Comparison of ENCODE assay signal across 20 cellular contexts in the genomic region with DNA sequence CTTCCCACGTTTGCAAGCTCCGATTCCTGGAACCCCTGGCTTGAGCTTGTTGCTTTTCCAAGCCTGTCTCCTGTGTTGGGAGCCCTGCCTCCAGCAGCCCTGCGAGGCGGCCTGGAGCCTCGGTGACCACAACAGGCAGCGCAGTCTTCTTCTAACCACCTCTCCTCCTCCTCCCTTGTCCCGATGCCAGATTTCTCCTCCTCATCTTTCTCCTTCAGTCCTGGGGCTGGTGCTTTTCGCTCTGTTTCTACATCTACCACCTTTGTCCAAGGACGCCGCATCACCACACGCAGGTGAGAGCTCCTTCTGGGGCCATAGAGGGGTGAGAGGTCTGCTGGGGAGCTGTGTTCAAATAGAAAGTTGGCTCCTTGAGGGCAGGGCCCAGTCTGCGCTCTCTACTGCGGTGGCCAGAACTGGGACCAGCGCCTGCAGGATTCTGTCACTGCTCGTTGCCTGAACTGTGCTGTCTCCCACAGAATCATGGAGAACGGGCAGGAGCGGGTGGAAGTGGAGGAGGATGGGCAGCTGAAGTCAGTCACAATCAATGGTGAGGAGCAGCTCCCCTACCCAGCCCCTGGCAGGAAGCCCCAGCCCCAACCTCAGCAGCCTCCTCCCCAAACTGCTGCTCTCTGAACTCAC. TPM values are rescaled to one million over a fixed set of nuclear protein-coding genes. Genes with fewer than 3 reads are reported as not detected.
DNase-seq lines count a peak whose midpoint lies in the region; ATAC-seq, FAIRE-seq and TF ChIP-seq lines count a peak whose summit lies in the region.
"Had no signal": no experiment of that assay in that cellular context is flagged by ENCODE, and none has a peak within 500 bp of the region (broad histone marks: within the 10 kb centered on the region; RNA-seq: fewer than 3 reads in every experiment).

No MANE protein-coding gene starts in this region.

- H3K9me3 Mint-ChIP-seq in activated T-helper 2 cell treated with anti-CD3 and anti-CD28 coated beads, Interferon-gamma antibody, Interleukin-2, Interleukin-4, amounts not matched to agents 10 μg/mL and 5 μg/mL and 100 μg/mL, durations not matched to agents 14 hours and 24 hours and 36 hours: no peaks in the 10 kb centered on the region

- no peak overlapping the region for H3K4me3 Mint-ChIP-seq in activated T-helper 2 cell treated with anti-CD3 and anti-CD28 coated beads, Interferon-gamma antibody, Interleukin-2, Interleukin-4, amounts not matched to agents 10 μg/mL and 5 μg/mL and 100 μg/mL, durations not matched to agents 14 hours and 24 hours and 36 hours (ENCODE audit: low read depth)

- TF ChIP-seq EP300 in HepG2 (IDR thresholded peaks at IDR 0.05; ENCODE audit: low read depth in 2 of 2, low read length in 2 of 2) (no peak), HepG2 (CRISPR knock-in tag; IDR thresholded peaks at IDR 0.05; ENCODE audit: borderline replicate concordance) (no peak)

- H3K36me3 Mint-ChIP-seq in activated T-helper 2 cell treated with anti-CD3 and anti-CD28 coated beads, Interferon-gamma antibody, Interleukin-2, Interleukin-4, amounts not matched to agents 10 μg/mL and 5 μg/mL and 100 μg/mL, durations not matched to agents 14 hours and 24 hours and 36 hours (ENCODE audit: low read depth): peaks cover 41% of the 10 kb centered on the region

- intact Hi-C loops in HepG2 (cut with micrococcal nuclease; ENCODE audit: unreplicated experiment) (no loop called here), right lobe of liver (cut with DNase I) (no loop called here)
- intact Hi-C loops in activated T-helper 2 cell treated with anti-CD3 and anti-CD28 coated beads, Interferon-gamma antibody, Interleukin-2, Interleukin-4, amounts not matched to agents 10 μg/mL and 5 μg/mL and 100 μg/mL, durations not matched to agents 14 hours and 24 hours and 36 hours (cut with micrococcal nuclease): no loop called here

- no peaks in the 10 kb centered on the region for H3K27me3 ChIP-seq in HepG2 (ENCODE audit: control insufficient read depth in 1 of 2, insufficient read depth in 2 of 2, low read length in 2 of 2)
- no peaks in the 10 kb centered on the region for H3K27me3 ChIP-seq in right lobe of liver
- no peaks in the 10 kb centered on the region for H3K27me3 ChIP-seq in muscle layer of duodenum (ENCODE audit: low read depth, low read length)
- H3K27me3 ChIP-seq: gastrocnemius medialis had no signal

- TF ChIP-seq POLR2A in HepG2 (IDR thresholded peaks at IDR 0.05; ENCODE audit: insufficient read depth in 1 of 2, low read depth in 2 of 2, low read length in 2 of 2): no peak
- no peak for TF ChIP-seq POLR2A in right lobe of liver (IDR thresholded peaks at IDR 0.05)

- ATAC-seq in HepG2 (no peak), right lobe of liver (no peak)
- ATAC-seq: gastrocnemius medialis, left ventricle myocardium superior had no signal

- 95% methylated on average over 17 of the region's 17 CpGs for WGBS in HepG2 (ENCODE audit: low lambda C conversion rate)
- WGBS in right lobe of liver (ENCODE audit: insufficient coverage, low coverage, low lambda C conversion rate, missing lambda C conversion rate): 93% methylated on average over 8 of the region's 17 CpGs

- H3K79me2 ChIP-seq in HepG2 (ENCODE audit: insufficient read depth, low read length): no peaks in the 10 kb centered on the region

- peaks cover 28% of the 10 kb centered on the region for H3K4me1 Mint-ChIP-seq in activated T-helper 2 cell treated with anti-CD3 and anti-CD28 coated beads, Interferon-gamma antibody, Interleukin-2, Interleukin-4, amounts not matched to agents 10 μg/mL and 5 μg/mL and 100 μg/mL, durations not matched to agents 14 hours and 24 hours and 36 hours (ENCODE audit: low read depth)

- POLR2A ChIA-PET in HepG2 (lab: Yijun Ruan, JAX): interaction anchor here (2.4 kb wide), 1 partner anchor 12 kb away, joined by 6 read pairs; no protein-coding TSS in a partner anchor

- DNase-seq in HepG2 (ENCODE audit: low spot score) (no peak), right lobe of liver (no peak), RCC 7860 (ENCODE audit: low spot score) (no peak), DMS153 treated with DMSO at 0.1 percent for 48 hours (lab: John Stamatoyannopoulos, UW; ENCODE audit: unreplicated experiment) (no peak)
- DNase-seq in activated T-helper 2 cell treated with anti-CD3 and anti-CD28 coated beads, Interferon-gamma antibody, Interleukin-2, Interleukin-4, amounts not matched to agents 10 μg/mL and 5 μg/mL and 100 μg/mL, durations not matched to agents 14 hours and 24 hours and 36 hours (ENCODE audit: low spot score): no peak
- DNase-seq in stimulated activated CD4-positive, alpha-beta T cell treated with anti-CD3 and anti-CD28 coated beads, Interleukin-4, amount 100 ng/mL, for 24 hours: no peak
- DNase-seq: activated T-cell treated with anti-CD3 and anti-CD28 coated beads, Interleukin-2, amount 50 U/mL, for 1 hour; AML-193; aorta; DND-41; gastrocnemius medialis; left ventricle myocardium superior; NCI-H2029 treated with DMSO at 0.1 percent for 48 hours; NCI-H524; SIG-M5 had no signal

- CTCF ChIA-PET in HepG2 (lab: Yijun Ruan, JAX; ENCODE audit: low intra/inter-chr PET ratio, low total read pairs): no interaction called here

- no TSS peak for BruUV-seq in HepG2 (replicated peaks; lab: Mats Ljungman, UMichigan)

- peak overlapping the region; percentile 52 for H3K27ac Mint-ChIP-seq in activated T-helper 2 cell treated with anti-CD3 and anti-CD28 coated beads, Interferon-gamma antibody, Interleukin-2, Interleukin-4, amounts not matched to agents 10 μg/mL and 5 μg/mL and 100 μg/mL, durations not matched to agents 14 hours and 24 hours and 36 hours

- no peaks in the 10 kb centered on the region for H3K27me3 Mint-ChIP-seq in activated T-helper 2 cell treated with anti-CD3 and anti-CD28 coated beads, Interferon-gamma antibody, Interleukin-2, Interleukin-4, amounts not matched to agents 10 μg/mL and 5 μg/mL and 100 μg/mL, durations not matched to agents 14 hours and 24 hours and 36 hours (ENCODE audit: low read depth)

- H3K9me3 ChIP-seq in HepG2 (ENCODE audit: low read length) (no peaks in the 10 kb centered on the region), right lobe of liver (no peaks in the 10 kb centered on the region), muscle layer of duodenum (ENCODE audit: control insufficient read depth in 1 of 2, low read length in 2 of 2) (no peaks in the 10 kb centered on the region)
- H3K9me3 ChIP-seq: gastrocnemius medialis, prostate gland had no signal

- H3K4me2 ChIP-seq in HepG2 (ENCODE audit: low read depth, low read length): no peak overlapping the region

- H4K20me1 ChIP-seq in HepG2 (ENCODE audit: insufficient read depth, low read length): no peaks in the 10 kb centered on the region

- peaks cover 4 to 10% of the 10 kb centered on the region in 2 experiments; a peak in 4 of 5 replicates for H3K36me3 ChIP-seq in HepG2 (replicated peaks in 1 of 2; ENCODE audit: control insufficient read depth in 1 of 2, insufficient read depth in 2 of 2, low read length in 2 of 2)
- H3K36me3 ChIP-seq in right lobe of liver: peaks cover 0 to 48% (median 10%) of the 10 kb centered on the region in 4 donors
- peaks cover 44 to 49% of the 10 kb centered on the region in 2 donors for H3K36me3 ChIP-seq in muscle layer of duodenum (ENCODE audit: control insufficient read depth in 1 of 2, insufficient read depth in 2 of 2, low read length in 2 of 2)

- TF ChIP-seq RAD21 in HepG2 (CRISPR knock-in tag; IDR thresholded peaks at IDR 0.05): no peak

- H3K4me3 ChIP-seq in HepG2 (replicated peaks in 1 of 3; ENCODE audit: insufficient read depth in 1 of 3, low read depth in 2 of 3, low read length in 3 of 3) (no peak overlapping the region), right lobe of liver (no peak overlapping the region), muscle layer of duodenum (ENCODE audit: low read depth in 1 of 2, low read length in 2 of 2) (no peak overlapping the region)
- H3K4me3 ChIP-seq: coronary artery, gastrocnemius medialis, prostate gland had no signal

- H3K27ac ChIP-seq in HepG2 (ENCODE audit: extremely low read length, insufficient read depth, low read length) (no peak overlapping the region), right lobe of liver (no peak overlapping the region), muscle layer of duodenum (ENCODE audit: low read length) (peak overlapping the region; percentile 1)
- H3K27ac ChIP-seq: epithelial cell of prostate, prostate gland had no signal

- no peak for FAIRE-seq in HepG2 (lab: Jason Lieb, UNC)
- no peak for FAIRE-seq in RCC 7860 (lab: Jason Lieb, UNC)

- peaks cover 25% of the 10 kb centered on the region for H3K4me1 ChIP-seq in HepG2 (ENCODE audit: insufficient read depth, low read length)
- peaks cover 0 to 11% (median 0%) of the 10 kb centered on the region in 4 donors for H3K4me1 ChIP-seq in right lobe of liver
- peaks cover 17 to 40% of the 10 kb centered on the region in 2 donors for H3K4me1 ChIP-seq in muscle layer of duodenum (ENCODE audit: control insufficient read depth in 1 of 2, insufficient read depth in 2 of 2, low read length in 2 of 2)

- in situ Hi-C loops in HepG2 (cut with HindIII; ENCODE audit: extremely low pct_ligation_motif_present, low pct_unique_long_range_greater_than_20kb): no loop called here

- TF ChIP-seq CTCF in HepG2 (CRISPR knock-in tag; IDR thresholded peaks at IDR 0.05): no peak
- TF ChIP-seq CTCF in right lobe of liver (IDR thresholded peaks at IDR 0.05): no peak

- H2AFZ ChIP-seq in HepG2 (ENCODE audit: low read length): no peak overlapping the region

- H3K9ac ChIP-seq in HepG2 (ENCODE audit: insufficient read depth, low read depth, low read length): no peak overlapping the region

RNA-seq across cellular contexts. Expression of gene DNAJB2, which starts 3.9 kb away (rescaled TPM):
- total RNA-seq in HepG2 (2016; rRNA removed; fragmentation: Illumina TruSeq; extraction: Trizol) (18.6 and 21.3 TPM in 2 replicates), right lobe of liver (10 to 100 TPM; 32.6 to 52.1 (median 39.9) TPM)
- 11.0 and 12.3 TPM in 2 replicates for total RNA-seq in HepG2 (2016; cell fraction: cytosol; rRNA removed; fragmentation: Illumina TruSeq; extraction: Trizol; ENCODE audit: low read depth)
- 17.1 and 21.1 TPM in 2 replicates for total RNA-seq in HepG2 (2016; cell fraction: insoluble cytoplasmic fraction; rRNA removed; fragmentation: Illumina TruSeq; extraction: Trizol)
- 18.1 and 22.0 TPM in 2 replicates for total RNA-seq in HepG2 (2016; cell fraction: membrane; rRNA removed; fragmentation: Illumina TruSeq; extraction: Trizol)
- total RNA-seq in HepG2 (2016; cell fraction: nucleus; rRNA removed; fragmentation: Illumina TruSeq; extraction: Trizol): 14.6 and 15.9 TPM in 2 replicates
- 31.1 and 55.2 TPM in 2 replicates for polyA plus RNA-seq in HepG2 (2011; rRNA removed)
- 30.3 and 35.7 TPM in 2 replicates for polyA plus RNA-seq in HepG2 (2011; cell fraction: cytosol; rRNA removed)
- 135 and 143 TPM in 2 replicates for polyA plus RNA-seq in HepG2 (2011; cell fraction: nucleus; rRNA removed)
- 29.8 and 56.4 TPM in 2 replicates for polyA plus RNA-seq in HepG2 (2012)
- 12.6 and 15.8 TPM in 2 replicates for polyA plus RNA-seq in HepG2 (2016; cell fraction: cytosol; fragmentation: Illumina TruSeq; extraction: Trizol; ENCODE audit: low read depth)
- polyA plus RNA-seq in HepG2 (2016; cell fraction: insoluble cytoplasmic fraction; fragmentation: Illumina TruSeq; extraction: Trizol; ENCODE audit: low read depth): 26.8 and 30.7 TPM in 2 replicates
- 23.9 and 24.2 TPM in 2 replicates for polyA plus RNA-seq in HepG2 (2016; cell fraction: membrane; fragmentation: Illumina TruSeq; extraction: Trizol; ENCODE audit: low read depth)
- polyA plus RNA-seq in HepG2 (2016; cell fraction: nucleus; fragmentation: Illumina TruSeq; extraction: Trizol; ENCODE audit: insufficient read depth, low read depth): 42.9 and 50.3 TPM in 2 replicates
- 17.7 and 40.8 TPM in 2 replicates for polyA minus RNA-seq in HepG2 (2011; rRNA and poly(A)+ RNA removed; ENCODE audit: low replicate concordance)
- polyA minus RNA-seq in HepG2 (2011; cell fraction: cytosol; rRNA and poly(A)+ RNA removed): 14.7 and 20.1 TPM in 2 replicates
- 23.2 and 30.5 TPM in 2 replicates for polyA minus RNA-seq in HepG2 (2011; cell fraction: nucleus; rRNA and poly(A)+ RNA removed)
- total RNA-seq in activated T-helper 2 cell treated with anti-CD3 and anti-CD28 coated beads, Interferon-gamma antibody, Interleukin-2, Interleukin-4, amounts not matched to agents 10 μg/mL and 5 μg/mL and 100 μg/mL, durations not matched to agents 14 hours and 24 hours and 36 hours: 49.8 and 55.6 TPM in 2 replicates

RNA-seq across cellular contexts. Expression of gene PTPRN, which starts 26.1 kb away (rescaled TPM):
- not detected in 2 replicates for total RNA-seq in HepG2 (2016; rRNA removed; fragmentation: Illumina TruSeq; extraction: Trizol)
- total RNA-seq in HepG2 (2016; cell fraction: cytosol; rRNA removed; fragmentation: Illumina TruSeq; extraction: Trizol; ENCODE audit: low read depth): not detected in 2 replicates
- total RNA-seq in HepG2 (2016; cell fraction: insoluble cytoplasmic fraction; rRNA removed; fragmentation: Illumina TruSeq; extraction: Trizol): not detected in 2 replicates
- not detected in 2 replicates for total RNA-seq in HepG2 (2016; cell fraction: membrane; rRNA removed; fragmentation: Illumina TruSeq; extraction: Trizol)
- not detected in 2 replicates for total RNA-seq in HepG2 (2016; cell fraction: nucleus; rRNA removed; fragmentation: Illumina TruSeq; extraction: Trizol)
- 0.24 and 0.26 TPM in 2 replicates for polyA plus RNA-seq in HepG2 (2011; rRNA removed)
- polyA plus RNA-seq in HepG2 (2011; cell fraction: cytosol; rRNA removed): 0.05 and 0.10 TPM in 2 replicates
- 0.08 and 0.12 TPM in 2 replicates for polyA plus RNA-seq in HepG2 (2011; cell fraction: nucleus; rRNA removed)
- polyA plus RNA-seq in HepG2 (2012): 0.51 and 0.74 TPM in 2 replicates
- polyA plus RNA-seq in HepG2 (2016; cell fraction: cytosol; fragmentation: Illumina TruSeq; extraction: Trizol; ENCODE audit: low read depth): not detected in 2 replicates
- polyA plus RNA-seq in HepG2 (2016; cell fraction: insoluble cytoplasmic fraction; fragmentation: Illumina TruSeq; extraction: Trizol; ENCODE audit: low read depth): not detected in 2 replicates
- not detected in 2 replicates for polyA plus RNA-seq in HepG2 (2016; cell fraction: membrane; fragmentation: Illumina TruSeq; extraction: Trizol; ENCODE audit: low read depth)
- not detected in 2 replicates for polyA plus RNA-seq in HepG2 (2016; cell fraction: nucleus; fragmentation: Illumina TruSeq; extraction: Trizol; ENCODE audit: insufficient read depth, low read depth)
- 0.06 TPM in 1 of 2 replicates, not detected in the other for polyA minus RNA-seq in HepG2 (2011; rRNA and poly(A)+ RNA removed; ENCODE audit: low replicate concordance)
- not detected in 2 replicates for polyA minus RNA-seq in HepG2 (2011; cell fraction: cytosol; rRNA and poly(A)+ RNA removed)
- polyA minus RNA-seq in HepG2 (2011; cell fraction: nucleus; rRNA and poly(A)+ RNA removed): not detected in 2 replicates
- under 1 TPM in 1 of 6 experiments, not detected in 5; 0.31 TPM for total RNA-seq in right lobe of liver
- 1.1 and 1.6 TPM in 2 replicates for total RNA-seq in activated T-helper 2 cell treated with anti-CD3 and anti-CD28 coated beads, Interferon-gamma antibody, Interleukin-2, Interleukin-4, amounts not matched to agents 10 μg/mL and 5 μg/mL and 100 μg/mL, durations not matched to agents 14 hours and 24 hours and 36 hours
- total RNA-seq: gastrocnemius medialis; left ventricle myocardium superior; T-helper 2 cell treated with Interferon-gamma antibody and Interleukin-4, amounts not matched to agents 100 ng/mL and 5 ng/mL, for 36 hours had no signal
- polyA plus RNA-seq: aorta had no signal

RNA-seq across cellular contexts. Expression of gene TUBA4A, which starts 29.3 kb away (rescaled TPM):
- 0.97 and 1.3 TPM in 2 replicates for total RNA-seq in HepG2 (2016; rRNA removed; fragmentation: Illumina TruSeq; extraction: Trizol)
- total RNA-seq in HepG2 (2016; cell fraction: cytosol; rRNA removed; fragmentation: Illumina TruSeq; extraction: Trizol; ENCODE audit: low read depth): 0.10 and 0.18 TPM in 2 replicates
- total RNA-seq in HepG2 (2016; cell fraction: insoluble cytoplasmic fraction; rRNA removed; fragmentation: Illumina TruSeq; extraction: Trizol): 1.2 and 2.1 TPM in 2 replicates
- total RNA-seq in HepG2 (2016; cell fraction: membrane; rRNA removed; fragmentation: Illumina TruSeq; extraction: Trizol): 0.34 and 0.52 TPM in 2 replicates
- total RNA-seq in HepG2 (2016; cell fraction: nucleus; rRNA removed; fragmentation: Illumina TruSeq; extraction: Trizol): 0.78 and 0.81 TPM in 2 replicates
- 12.7 and 19.5 TPM in 2 replicates for polyA plus RNA-seq in HepG2 (2011; rRNA removed)
- 10.0 and 11.2 TPM in 2 replicates for polyA plus RNA-seq in HepG2 (2011; cell fraction: cytosol; rRNA removed)
- polyA plus RNA-seq in HepG2 (2011; cell fraction: nucleus; rRNA removed): 37.1 and 38.2 TPM in 2 replicates
- polyA plus RNA-seq in HepG2 (2012): 15.6 and 17.6 TPM in 2 replicates
- 0.87 and 1.3 TPM in 2 replicates for polyA plus RNA-seq in HepG2 (2016; cell fraction: cytosol; fragmentation: Illumina TruSeq; extraction: Trizol; ENCODE audit: low read depth)
- 2.8 TPM in 2 replicates for polyA plus RNA-seq in HepG2 (2016; cell fraction: insoluble cytoplasmic fraction; fragmentation: Illumina TruSeq; extraction: Trizol; ENCODE audit: low read depth)
- 0.76 and 1.1 TPM in 2 replicates for polyA plus RNA-seq in HepG2 (2016; cell fraction: membrane; fragmentation: Illumina TruSeq; extraction: Trizol; ENCODE audit: low read depth)
- polyA plus RNA-seq in HepG2 (2016; cell fraction: nucleus; fragmentation: Illumina TruSeq; extraction: Trizol; ENCODE audit: insufficient read depth, low read depth): 1.9 and 3.4 TPM in 2 replicates
- polyA minus RNA-seq in HepG2 (2011; rRNA and poly(A)+ RNA removed; ENCODE audit: low replicate concordance): 6.5 and 116 TPM in 2 replicates
- 1.8 and 2.1 TPM in 2 replicates for polyA minus RNA-seq in HepG2 (2011; cell fraction: cytosol; rRNA and poly(A)+ RNA removed)
- polyA minus RNA-seq in HepG2 (2011; cell fraction: nucleus; rRNA and poly(A)+ RNA removed): 2.0 and 3.0 TPM in 2 replicates
- total RNA-seq in right lobe of liver: 100 to 1,000 TPM in 1 of 6 experiments, 10 to 100 TPM in 5; 14.9 to 114 (median 35.6) TPM
- 220 and 231 TPM in 2 replicates for total RNA-seq in activated T-helper 2 cell treated with anti-CD3 and anti-CD28 coated beads, Interferon-gamma antibody, Interleukin-2, Interleukin-4, amounts not matched to agents 10 μg/mL and 5 μg/mL and 100 μg/mL, durations not matched to agents 14 hours and 24 hours and 36 hours

RNA-seq across cellular contexts. Expression of gene TUBA4B, which starts 30.0 kb away (rescaled TPM):
- total RNA-seq in HepG2 (2016; rRNA removed; fragmentation: Illumina TruSeq; extraction: Trizol): 0.18 and 0.29 TPM in 2 replicates
- total RNA-seq in HepG2 (2016; cell fraction: cytosol; rRNA removed; fragmentation: Illumina TruSeq; extraction: Trizol; ENCODE audit: low read depth): 0.30 and 0.35 TPM in 2 replicates
- 0.18 and 0.24 TPM in 2 replicates for total RNA-seq in HepG2 (2016; cell fraction: insoluble cytoplasmic fraction; rRNA removed; fragmentation: Illumina TruSeq; extraction: Trizol)
- 0.34 and 0.41 TPM in 2 replicates for total RNA-seq in HepG2 (2016; cell fraction: membrane; rRNA removed; fragmentation: Illumina TruSeq; extraction: Trizol)
- 0.28 TPM in 1 of 2 replicates, not detected in the other for total RNA-seq in HepG2 (2016; cell fraction: nucleus; rRNA removed; fragmentation: Illumina TruSeq; extraction: Trizol)
- polyA plus RNA-seq in HepG2 (2011; rRNA removed): 0.18 and 0.22 TPM in 2 replicates
- 0.32 and 0.55 TPM in 2 replicates for polyA plus RNA-seq in HepG2 (2011; cell fraction: cytosol; rRNA removed)
- 0.19 and 0.21 TPM in 2 replicates for polyA plus RNA-seq in HepG2 (2011; cell fraction: nucleus; rRNA removed)
- polyA plus RNA-seq in HepG2 (2012): not detected in 2 replicates
- polyA plus RNA-seq in HepG2 (2016; cell fraction: cytosol; fragmentation: Illumina TruSeq; extraction: Trizol; ENCODE audit: low read depth): 0.10 and 0.15 TPM in 2 replicates
- polyA plus RNA-seq in HepG2 (2016; cell fraction: insoluble cytoplasmic fraction; fragmentation: Illumina TruSeq; extraction: Trizol; ENCODE audit: low read depth): 0.27 and 0.32 TPM in 2 replicates
- 0.21 and 0.30 TPM in 2 replicates for polyA plus RNA-seq in HepG2 (2016; cell fraction: membrane; fragmentation: Illumina TruSeq; extraction: Trizol; ENCODE audit: low read depth)
- polyA plus RNA-seq in HepG2 (2016; cell fraction: nucleus; fragmentation: Illumina TruSeq; extraction: Trizol; ENCODE audit: insufficient read depth, low read depth): 0.57 TPM in 1 of 2 replicates, not detected in the other
- polyA minus RNA-seq in HepG2 (2011; rRNA and poly(A)+ RNA removed; ENCODE audit: low replicate concordance): 0.19 TPM in 1 of 2 replicates, not detected in the other
- not detected in 2 replicates for polyA minus RNA-seq in HepG2 (2011; cell fraction: cytosol; rRNA and poly(A)+ RNA removed)
- not detected in 2 replicates for polyA minus RNA-seq in HepG2 (2011; cell fraction: nucleus; rRNA and poly(A)+ RNA removed)
- 1 to 10 TPM in 1 of 6 experiments, under 1 TPM in 3, not detected in 2; 0.27 to 2.0 (median 0.57) TPM for total RNA-seq in right lobe of liver
- not detected in 2 replicates for total RNA-seq in activated T-helper 2 cell treated with anti-CD3 and anti-CD28 coated beads, Interferon-gamma antibody, Interleukin-2, Interleukin-4, amounts not matched to agents 10 μg/mL and 5 μg/mL and 100 μg/mL, durations not matched to agents 14 hours and 24 hours and 36 hours
- total RNA-seq: aorta; gastrocnemius medialis; left ventricle myocardium superior; prostate gland; T-helper 2 cell treated with Interferon-gamma antibody and Interleukin-4, amounts not matched to agents 100 ng/mL and 5 ng/mL, for 36 hours had no signal

RNA-seq across cellular contexts. Expression of gene STK16, which starts 37.8 kb away (rescaled TPM):
- total RNA-seq in HepG2 (2016; rRNA removed; fragmentation: Illumina TruSeq; extraction: Trizol) (27.0 and 28.0 TPM in 2 replicates), right lobe of liver (10 to 100 TPM; 17.7 to 28.1 (median 21.9) TPM)
- 31.9 and 35.5 TPM in 2 replicates for total RNA-seq in HepG2 (2016; cell fraction: cytosol; rRNA removed; fragmentation: Illumina TruSeq; extraction: Trizol; ENCODE audit: low read depth)
- 21.9 and 24.8 TPM in 2 replicates for total RNA-seq in HepG2 (2016; cell fraction: insoluble cytoplasmic fraction; rRNA removed; fragmentation: Illumina TruSeq; extraction: Trizol)
- total RNA-seq in HepG2 (2016; cell fraction: membrane; rRNA removed; fragmentation: Illumina TruSeq; extraction: Trizol): 61.2 and 65.9 TPM in 2 replicates
- total RNA-seq in HepG2 (2016; cell fraction: nucleus; rRNA removed; fragmentation: Illumina TruSeq; extraction: Trizol): 19.2 and 22.9 TPM in 2 replicates
- polyA plus RNA-seq in HepG2 (2011; rRNA removed): 50.9 and 60.5 TPM in 2 replicates
- 56.2 and 60.4 TPM in 2 replicates for polyA plus RNA-seq in HepG2 (2011; cell fraction: cytosol; rRNA removed)
- polyA plus RNA-seq in HepG2 (2011; cell fraction: nucleus; rRNA removed): 80.4 and 87.0 TPM in 2 replicates
- 25.9 and 27.6 TPM in 2 replicates for polyA plus RNA-seq in HepG2 (2012)
- polyA plus RNA-seq in HepG2 (2016; cell fraction: cytosol; fragmentation: Illumina TruSeq; extraction: Trizol; ENCODE audit: low read depth): 43.0 and 56.8 TPM in 2 replicates
- 23.1 and 28.9 TPM in 2 replicates for polyA plus RNA-seq in HepG2 (2016; cell fraction: insoluble cytoplasmic fraction; fragmentation: Illumina TruSeq; extraction: Trizol; ENCODE audit: low read depth)
- polyA plus RNA-seq in HepG2 (2016; cell fraction: membrane; fragmentation: Illumina TruSeq; extraction: Trizol; ENCODE audit: low read depth): 54.8 and 59.8 TPM in 2 replicates
- polyA plus RNA-seq in HepG2 (2016; cell fraction: nucleus; fragmentation: Illumina TruSeq; extraction: Trizol; ENCODE audit: insufficient read depth, low read depth): 35.1 and 36.1 TPM in 2 replicates
- 37.1 and 63.8 TPM in 2 replicates for polyA minus RNA-seq in HepG2 (2011; rRNA and poly(A)+ RNA removed; ENCODE audit: low replicate concordance)
- 12.2 and 18.8 TPM in 2 replicates for polyA minus RNA-seq in HepG2 (2011; cell fraction: cytosol; rRNA and poly(A)+ RNA removed)
- 36.2 and 47.5 TPM in 2 replicates for polyA minus RNA-seq in HepG2 (2011; cell fraction: nucleus; rRNA and poly(A)+ RNA removed)
- 32.0 and 33.3 TPM in 2 replicates for total RNA-seq in activated T-helper 2 cell treated with anti-CD3 and anti-CD28 coated beads, Interferon-gamma antibody, Interleukin-2, Interleukin-4, amounts not matched to agents 10 μg/mL and 5 μg/mL and 100 μg/mL, durations not matched to agents 14 hours and 24 hours and 36 hours

Comparison
In these comparisons a context has a peak if more than half of its experiments do, and no peak if none do; other contexts are left out.
1. RNA of gene TUBA4A, which starts 29.3 kb away (total RNA-seq): 220 to 231 TPM in activated T-helper 2 cell treated with anti-CD3 and anti-CD28 coated beads, Interferon-gamma antibody, Interleukin-2, Interleukin-4, amounts not matched to agents 10 μg/mL and 5 μg/mL and 100 μg/mL, durations not matched to agents 14 hours and 24 hours and 36 hours and 14.9 to 114 TPM in right lobe of liver; 0.10 to 2.1 TPM in HepG2; every median in the first group is over 4 times any median in the second.